8 cellular contexts compared by ENCODE assay signal in the genomic region with DNA sequence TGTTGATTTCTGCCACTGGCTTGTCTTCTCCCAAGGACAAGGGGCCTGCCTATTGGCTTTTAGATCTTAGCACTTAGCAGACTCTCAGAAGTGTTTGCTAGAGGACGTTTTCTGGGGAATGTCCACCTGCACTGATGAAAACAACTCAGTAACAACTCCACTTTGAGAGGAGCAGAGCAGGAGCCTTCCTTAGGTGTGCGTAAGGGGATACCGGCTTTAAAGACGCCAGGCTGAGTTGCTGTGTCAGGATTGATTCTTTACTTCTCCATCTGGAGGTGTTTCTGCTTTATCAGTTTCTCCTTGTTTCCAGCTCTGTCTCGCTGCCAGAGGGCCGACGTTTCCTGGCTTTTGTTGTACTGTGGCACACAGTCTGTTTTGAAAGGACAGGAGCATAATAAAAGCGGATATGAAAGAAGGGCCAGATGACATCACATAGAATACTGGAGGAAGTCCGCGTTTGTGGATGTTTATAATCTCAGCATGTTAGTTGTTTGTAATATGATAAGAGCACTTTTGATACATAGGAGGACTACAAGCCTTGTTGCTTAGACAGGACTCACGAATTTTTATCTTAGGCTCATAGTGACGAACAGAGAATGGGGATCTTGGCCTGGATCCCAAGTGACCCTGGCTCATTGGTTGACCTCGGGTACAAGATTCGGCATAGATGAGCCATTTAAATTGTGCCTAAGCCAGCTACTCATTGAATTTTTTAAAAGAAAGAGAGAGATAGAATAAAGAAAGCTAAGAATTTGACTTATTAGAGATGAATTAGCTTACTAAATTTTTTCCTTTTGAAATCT.
DNase-seq lines count a peak whose midpoint lies in the region; ATAC-seq and TF ChIP-seq lines count a peak whose summit lies in the region.

No MANE protein-coding gene starts in this region.

- no peak overlapping the region for H3K4me3 ChIP-seq in astrocyte of the spinal cord (ENCODE audit: low read depth, low read length)
- no peak overlapping the region for H3K4me3 ChIP-seq in mucosa of stomach (ENCODE audit: low read length)

- in situ Hi-C loops in astrocyte of the spinal cord (cut with HindIII; ENCODE audit: low sequenced_read_pairs): no loop called here

- peaks cover 26% of the 10 kb centered on the region for H3K4me1 ChIP-seq in mucosa of stomach (ENCODE audit: control insufficient read depth, insufficient read depth, low read length)

- CTCF ChIA-PET in GM10248 (lab: Yijun Ruan, JAX): interaction anchor here (1.2 to 1.5 kb wide), 2 partner anchors 11 to 69 kb away, joined by 3 read pairs; no protein-coding TSS in a partner anchor

- TF ChIP-seq CTCF in GM10248 (IDR thresholded peaks at IDR 0.05; ENCODE audit: control extremely low read depth, extremely low read depth, low read depth, missing control alignments): no peak
- no peak for TF ChIP-seq CTCF in astrocyte of the spinal cord (IDR thresholded peaks at IDR 0.05; ENCODE audit: low read depth, low read length)

- no peaks in the 10 kb centered on the region for H3K9me3 ChIP-seq in mucosa of stomach (ENCODE audit: control insufficient read depth, low read length)

- peak; percentile 40 for DNase-seq in GM10248 (ENCODE audit: extremely low spot score)
- DNase-seq in astrocyte of the spinal cord (ENCODE audit: low read depth, low spot score): peak; percentile 85
- no peak for DNase-seq in activated effector memory CD4-positive, alpha-beta T cell treated with anti-CD3 and anti-CD28 coated beads, Interleukin-2, amount 50 U/mL, for 16 hours
- DNase-seq in stimulated activated CD4-positive, alpha-beta T cell treated with anti-CD3 and anti-CD28 coated beads, Interleukin-15, amount 100 ng/mL, for 24 hours: no peak
- no peak for DNase-seq in NCI-H524 treated with DMSO at 0.1 percent for 48 hours (lab: John Stamatoyannopoulos, UW)
- no peak for DNase-seq in NCI-H187 (lab: John Stamatoyannopoulos, UW)

- POLR2A ChIA-PET in GM10248 (lab: Yijun Ruan, JAX): no interaction called here

- peak; percentile 51 for ATAC-seq in HG03103 (IDR thresholded peaks at IDR 0.05; ENCODE audit: low read depth, unreplicated experiment)

- H3K27me3 ChIP-seq in mucosa of stomach (ENCODE audit: control insufficient read depth, insufficient read depth, low read length): no peaks in the 10 kb centered on the region

- H3K9ac ChIP-seq in mucosa of stomach (ENCODE audit: low read length): peak overlapping the region; percentile 42

- no peaks in the 10 kb centered on the region for H3K36me3 ChIP-seq in mucosa of stomach (ENCODE audit: control insufficient read depth, insufficient read depth, low read length)

Comparison
In these comparisons a context has a peak if more than half of its experiments do, and no peak if none do; other contexts are left out.
1. DNase-seq: peak in GM10248 (single experiment) and astrocyte of the spinal cord (single experiment); none in activated effector memory CD4-positive, alpha-beta T cell treated with anti-CD3 and anti-CD28 coated beads, Interleukin-2, amount 50 U/mL, for 16 hours (single experiment), stimulated activated CD4-positive, alpha-beta T cell treated with anti-CD3 and anti-CD28 coated beads, Interleukin-15, amount 100 ng/mL, for 24 hours (single experiment), NCI-H524 treated with DMSO at 0.1 percent for 48 hours (single experiment) and NCI-H187 (0 of 2).